In the genomic region with DNA sequence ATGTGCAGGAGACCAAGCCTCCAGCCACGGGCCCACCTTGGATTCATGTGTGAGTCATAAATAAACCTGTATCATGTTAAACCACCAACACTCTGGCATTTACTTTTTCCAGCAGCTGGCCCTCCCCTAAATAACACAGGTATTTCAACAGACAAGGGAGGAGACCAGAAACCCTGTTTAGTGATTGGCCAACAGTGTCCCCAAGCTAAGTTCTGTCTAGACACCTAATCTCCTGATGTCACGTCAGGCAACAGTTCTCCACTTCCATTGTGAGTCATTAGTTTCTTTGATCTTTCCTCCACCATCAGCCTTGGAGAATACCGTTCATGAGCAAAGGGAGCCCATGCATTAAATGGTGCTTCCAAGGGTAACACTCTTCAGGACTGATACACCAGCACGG, we compare ENCODE assay signal across 37 cellular contexts.
"Had no signal": no experiment of that assay in that cellular context is flagged by ENCODE, and none has a peak within 500 bp of the region (broad histone marks: within the 10 kb centered on the region; RNA-seq: fewer than 3 reads in every experiment).

No MANE protein-coding gene starts in this region.

- ATAC-seq: activated CD8-positive, alpha-beta T cell treated with anti-CD3 and anti-CD28 coated beads for 36 hours; activated naive CD4-positive, alpha-beta T cell treated with anti-CD3 and anti-CD28 coated beads, Interleukin-2, amount 50 U/mL, for 72 hours; activated T-cell treated with anti-CD3 and anti-CD28 coated beads, Interleukin-2, amount 50 U/mL, for 4 hours; activated T-cell treated with anti-CD3 and anti-CD28 coated beads, Interleukin-2, amount 50 U/mL, for 72 hours; activated T-helper 17 cell treated with anti-CD3 and anti-CD28 coated beads, Interleukin-2, amount 50 U/mL, for 72 hours; body of pancreas had no signal

- H3K9me3 ChIP-seq: adrenal gland, body of pancreas had no signal

- H3K27ac Mint-ChIP-seq: activated B cell treated with CpG ODN at 0.5 μM for 24 hours; activated CD4-positive, alpha-beta memory T cell treated with anti-CD3 and anti-CD28 coated beads for 36 hours; activated CD4-positive, alpha-beta T cell treated with anti-CD3 and anti-CD28 coated beads, Interleukin-2, amount 10 ng/mL, durations not matched to agents 24 days and 14 days; activated CD8-positive, alpha-beta T cell treated with anti-CD3 and anti-CD28 coated beads for 36 hours; activated naive CD4-positive, alpha-beta T cell treated with anti-CD3 and anti-CD28 coated beads for 36 hours; activated naive CD4-positive, alpha-beta T cell treated with anti-CD3 and anti-CD28 coated beads, Interleukin-2, amount 50 U/mL, for 72 hours; activated naive CD8-positive, alpha-beta T cell treated with anti-CD3 and anti-CD28 coated beads for 36 hours; activated T-cell treated with anti-CD3 and anti-CD28 coated beads, Interleukin-2, amount 50 U/mL, for 72 hours; activated T-helper 1 cell treated with anti-CD3 and anti-CD28 coated beads, Interleukin-12 subunit alpha, Interleukin-12 subunit beta, Interleukin-2, Interleukin-4 antibody, amounts not matched to agents 30 ng/mL and 10 ng/mL and 1 ng/mL, durations not matched to agents 14 hours and 24 hours and 36 hours; activated T-helper 17 cell treated with anti-CD3 and anti-CD28 coated beads, Interleukin-2, amount 50 U/mL, for 72 hours; T-helper 1 cell treated with Interleukin-12 subunit alpha and Interleukin-12 subunit beta and Interleukin-4 antibody, amounts not matched to agents 30 μg/mL and 1 μg/mL, for 36 hours; T-helper 2 cell treated with Interferon-gamma antibody and Interleukin-4, amounts not matched to agents 5 μg/mL and 100 μg/mL, for 36 hours had no signal

- H3K4me1 Mint-ChIP-seq: activated B cell treated with CpG ODN at 0.5 μM for 24 hours; activated CD4-positive, alpha-beta T cell treated with anti-CD3 and anti-CD28 coated beads, Interleukin-2, amount 10 ng/mL, durations not matched to agents 24 days and 14 days; activated naive CD8-positive, alpha-beta T cell treated with anti-CD3 and anti-CD28 coated beads for 36 hours; activated T-helper 17 cell treated with anti-CD3 and anti-CD28 coated beads, Interleukin-2, amount 50 U/mL, for 72 hours had no signal

- H3K4me1 ChIP-seq: adrenal gland, body of pancreas, breast epithelium had no signal

- H3K4me3 ChIP-seq: adrenal gland, body of pancreas, breast epithelium had no signal

- FAIRE-seq: astrocyte, TTC549 had no signal

- H3K36me3 ChIP-seq: adrenal gland, brain microvascular endothelial cell, breast epithelium had no signal

- DNase-seq: activated B cell treated with CpG ODN at 0.5 μM for 24 hours; activated CD4-positive, alpha-beta memory T cell treated with anti-CD3 and anti-CD28 coated beads for 36 hours; activated CD4-positive, alpha-beta T cell treated with anti-CD3 and anti-CD28 coated beads for 4 hours; activated CD4-positive, alpha-beta T cell treated with anti-CD3 and anti-CD28 coated beads, Interleukin-2, amount 10 ng/mL, durations not matched to agents 24 days and 14 days; activated CD4-positive, alpha-beta T cell treated with anti-CD3 and anti-CD28 coated beads, Interleukin-2, amount 50 U/mL, for 1 hour; activated CD4-positive, alpha-beta T cell treated with anti-CD3 and anti-CD28 coated beads, Interleukin-2, amount 50 U/mL, for 4 hours; activated CD4-positive, CD25-positive, alpha-beta regulatory T cell treated with anti-CD3 and anti-CD28 coated beads, Interleukin-2, amount 50 U/mL, for 72 hours; activated CD8-positive, alpha-beta memory T cell treated with anti-CD3 and anti-CD28 coated beads, Interleukin-2, amount 50 U/mL, for 4 hours; activated CD8-positive, alpha-beta T cell treated with anti-CD3 and anti-CD28 coated beads for 36 hours; activated effector memory CD4-positive, alpha-beta T cell treated with anti-CD3 and anti-CD28 coated beads, Interleukin-2, amount 50 U/mL, for 16 hours; activated gamma-delta T cell treated with Interleukin-2 at 50 U/mL for 16 hours; activated naive CD4-positive, alpha-beta T cell; activated naive CD4-positive, alpha-beta T cell treated with anti-CD3 and anti-CD28 coated beads for 36 hours; activated naive CD4-positive, alpha-beta T cell treated with anti-CD3 and anti-CD28 coated beads, Interleukin-2, amount 50 U/mL, for 16 hours; activated naive CD8-positive, alpha-beta T cell treated with anti-CD3 and anti-CD28 coated beads for 36 hours; activated T-cell treated with anti-CD3 and anti-CD28 coated beads for 4 hours; activated T-cell treated with anti-CD3 and anti-CD28 coated beads, Interleukin-2, amount 50 U/mL, for 1 hour; activated T-cell treated with anti-CD3 and anti-CD28 coated beads, Interleukin-2, amount 50 U/mL, for 4 hours; activated T-cell treated with anti-CD3 and anti-CD28 coated beads, Interleukin-2, amount 50 U/mL, for 72 hours; adrenal gland; amniotic stem cell; aorta; body of pancreas; brain microvascular endothelial cell; central memory CD4-positive, alpha-beta T cell; T-helper 1 cell; T-helper 2 cell; T-helper 9 cell had no signal

- H3K27ac ChIP-seq: adrenal gland, body of pancreas, brain microvascular endothelial cell, breast epithelium, VCaP had no signal

- H3K9me3 Mint-ChIP-seq: activated B cell treated with CpG ODN at 0.5 μM for 24 hours; activated CD4-positive, alpha-beta T cell treated with anti-CD3 and anti-CD28 coated beads, Interleukin-2, amount 10 ng/mL, durations not matched to agents 24 days and 14 days; activated T-helper 1 cell treated with anti-CD3 and anti-CD28 coated beads, Interleukin-12 subunit alpha, Interleukin-12 subunit beta, Interleukin-2, Interleukin-4 antibody, amounts not matched to agents 30 ng/mL and 10 ng/mL and 1 ng/mL, durations not matched to agents 14 hours and 24 hours and 36 hours had no signal

- H3K27me3 ChIP-seq: adrenal gland, body of pancreas, brain microvascular endothelial cell, breast epithelium had no signal

- H3K36me3 Mint-ChIP-seq: activated CD4-positive, alpha-beta memory T cell treated with anti-CD3 and anti-CD28 coated beads for 36 hours; activated naive CD4-positive, alpha-beta T cell treated with anti-CD3 and anti-CD28 coated beads, Interleukin-2, amount 50 U/mL, for 72 hours; activated naive CD8-positive, alpha-beta T cell treated with anti-CD3 and anti-CD28 coated beads for 36 hours had no signal

- H3K4me3 Mint-ChIP-seq: activated B cell treated with CpG ODN at 0.5 μM for 24 hours; activated CD4-positive, alpha-beta memory T cell treated with anti-CD3 and anti-CD28 coated beads for 36 hours; activated CD4-positive, alpha-beta T cell treated with anti-CD3 and anti-CD28 coated beads, Interleukin-2, amount 10 ng/mL, durations not matched to agents 24 days and 14 days; activated CD8-positive, alpha-beta T cell treated with anti-CD3 and anti-CD28 coated beads for 36 hours; activated naive CD4-positive, alpha-beta T cell treated with anti-CD3 and anti-CD28 coated beads for 36 hours; activated naive CD8-positive, alpha-beta T cell treated with anti-CD3 and anti-CD28 coated beads for 36 hours; activated T-cell treated with anti-CD3 and anti-CD28 coated beads, Interleukin-2, amount 50 U/mL, for 4 hours; activated T-cell treated with anti-CD3 and anti-CD28 coated beads, Interleukin-2, amount 50 U/mL, for 72 hours; activated T-helper 1 cell treated with anti-CD3 and anti-CD28 coated beads, Interleukin-12 subunit alpha, Interleukin-12 subunit beta, Interleukin-2, Interleukin-4 antibody, amounts not matched to agents 30 ng/mL and 10 ng/mL and 1 ng/mL, durations not matched to agents 14 hours and 24 hours and 36 hours; activated T-helper 17 cell treated with anti-CD3 and anti-CD28 coated beads, Interleukin-2, amount 50 U/mL, for 72 hours; T-helper 1 cell treated with Interleukin-12 subunit alpha and Interleukin-12 subunit beta and Interleukin-4 antibody, amounts not matched to agents 30 μg/mL and 1 μg/mL, for 36 hours; T-helper 2 cell treated with Interferon-gamma antibody and Interleukin-4, amounts not matched to agents 5 μg/mL and 100 μg/mL, for 36 hours had no signal

- H3K27me3 Mint-ChIP-seq: activated B cell treated with CpG ODN at 0.5 μM for 24 hours; activated CD4-positive, alpha-beta memory T cell treated with anti-CD3 and anti-CD28 coated beads for 36 hours; activated CD4-positive, alpha-beta T cell treated with anti-CD3 and anti-CD28 coated beads, Interleukin-2, amount 10 ng/mL, durations not matched to agents 24 days and 14 days; activated naive CD8-positive, alpha-beta T cell treated with anti-CD3 and anti-CD28 coated beads for 36 hours; activated T-helper 17 cell treated with anti-CD3 and anti-CD28 coated beads, Interleukin-2, amount 50 U/mL, for 72 hours had no signal
